8 cellular contexts compared by ENCODE assay signal in the genomic region with DNA sequence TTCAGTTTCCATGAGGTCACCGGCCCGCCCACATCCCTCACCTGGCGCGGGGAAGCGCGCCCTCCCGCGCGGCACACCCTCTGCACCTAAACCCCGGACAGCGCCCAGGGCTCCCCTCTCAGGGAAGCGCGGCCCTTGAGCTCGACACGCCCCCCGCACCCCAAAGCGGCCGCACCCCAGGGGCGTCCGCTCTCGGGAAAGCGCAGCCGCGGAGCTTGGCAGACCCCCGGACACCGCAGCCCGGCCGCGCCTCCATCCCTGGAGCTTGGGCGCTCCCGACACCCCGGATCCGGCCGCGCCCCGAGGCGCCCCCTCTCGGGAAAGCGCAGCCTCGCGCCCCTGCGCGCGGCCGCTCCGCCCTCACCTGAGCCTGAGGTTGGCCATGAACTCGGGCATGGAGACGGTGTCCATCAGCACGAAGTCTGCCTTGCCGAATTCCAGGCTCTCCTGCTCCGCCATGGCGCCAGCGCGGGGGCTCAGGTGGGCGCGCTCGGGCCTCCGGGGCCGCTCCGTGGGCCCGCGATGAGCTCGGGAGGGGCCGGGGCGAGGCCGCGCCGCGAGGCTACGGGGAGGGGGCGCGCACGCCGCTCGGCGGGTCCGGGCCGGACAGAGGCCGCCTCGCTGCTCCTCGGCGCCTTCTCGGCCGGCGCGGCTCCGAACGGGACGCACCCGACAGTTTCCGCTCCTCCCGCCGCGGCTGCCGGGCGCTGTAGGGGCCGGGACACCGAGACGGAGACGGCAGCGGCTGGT. TPM values are rescaled to one million over a fixed set of nuclear protein-coding genes. Genes with fewer than 3 reads are reported as not detected.
DNase-seq lines count a peak whose midpoint lies in the region; TF ChIP-seq lines count a peak whose summit lies in the region.

A gene (minus strand): TSS at position 711 of the 750 bp plus-strand sequence. CDS start 252 bp downstream, at position 459.

- TF ChIP-seq CTCF in GM12872 (IDR thresholded peaks at IDR 0.05; ENCODE audit: insufficient read depth, low read depth, low read length): peak; percentile 69
- TF ChIP-seq CTCF in HFF-Myc (IDR thresholded peaks at IDR 0.05; ENCODE audit: low read depth, low read length, missing control alignments): peak; percentile 66

- H3K36me3 ChIP-seq in effector memory CD4-positive, alpha-beta T cell (ENCODE audit: control insufficient read depth, insufficient read depth, low read length): no peaks in the 10 kb centered on the region

- H3K9me3 Mint-ChIP-seq in activated CD4-positive, alpha-beta memory T cell treated with anti-CD3 and anti-CD28 coated beads for 36 hours: no peaks in the 10 kb centered on the region

- peaks cover 14% of the 10 kb centered on the region for H3K4me1 ChIP-seq in effector memory CD4-positive, alpha-beta T cell (ENCODE audit: control insufficient read depth, insufficient read depth, low read length, poor library complexity, severe bottlenecking)

- peaks cover 26% of the 10 kb centered on the region for H3K4me1 Mint-ChIP-seq in activated CD4-positive, alpha-beta memory T cell treated with anti-CD3 and anti-CD28 coated beads for 36 hours (ENCODE audit: low read depth)

- DNase-seq in HFF-Myc (ENCODE audit: extremely low read depth, low read depth): no peak
- DNase-seq in NCI-H1105 treated with DMSO at 0.1 percent for 48 hours (lab: John Stamatoyannopoulos, UW): peak; percentile 50
- DNase-seq in activated CD4-positive, alpha-beta memory T cell treated with anti-CD3 and anti-CD28 coated beads for 36 hours: peak; percentile 88
- peak; percentile 56 to 68 (median 58) for DNase-seq in effector memory CD4-positive, alpha-beta T cell
- DNase-seq in midbrain (lab: John Stamatoyannopoulos, UW): peak; percentile 49
- peak; percentile 49 to 59 for DNase-seq in stimulated activated CD8-positive, alpha-beta memory T cell treated with anti-CD3 and anti-CD28 coated beads, Interleukin-15, amount 100 ng/mL, for 48 hours (ENCODE audit: low read depth in 2 of 2)
- no peak for DNase-seq in AG08395 (ENCODE audit: low spot score)

- CTCF ChIA-PET in activated CD4-positive, alpha-beta memory T cell treated with anti-CD3 and anti-CD28 coated beads for 36 hours (lab: Charles Lee): interaction anchor here (0.6 to 5.9 kb wide), 46 partner anchors 8 to 1556 kb away, joined by 3 to 178 read pairs (median 6); a partner anchor contains a TSS

- H3K27ac ChIP-seq in effector memory CD4-positive, alpha-beta T cell (ENCODE audit: insufficient read depth, low read length, poor library complexity, severe bottlenecking): peak within 1 kb of the TSS; percentile 64

- H3K36me3 Mint-ChIP-seq in activated CD4-positive, alpha-beta memory T cell treated with anti-CD3 and anti-CD28 coated beads for 36 hours: no peaks in the 10 kb centered on the region

- intact Hi-C loops in activated CD4-positive, alpha-beta memory T cell treated with anti-CD3 and anti-CD28 coated beads for 36 hours (cut with micrococcal nuclease): loop anchor here (1.0 to 5.0 kb wide), 7 partner anchors 38 to 432 kb away; a partner anchor contains a TSS

- no peaks in the 10 kb centered on the region for H3K27me3 ChIP-seq in effector memory CD4-positive, alpha-beta T cell (replicated peaks; ENCODE audit: control insufficient read depth, insufficient read depth, low read length, poor library complexity, severe bottlenecking)

- peak within 1 kb of the TSS; percentile 76 for H3K27ac Mint-ChIP-seq in activated CD4-positive, alpha-beta memory T cell treated with anti-CD3 and anti-CD28 coated beads for 36 hours

- no peaks in the 10 kb centered on the region for H3K9me3 ChIP-seq in effector memory CD4-positive, alpha-beta T cell (ENCODE audit: control insufficient read depth, low read length)

- peak within 1 kb of the TSS; percentile 82 for H3K4me3 Mint-ChIP-seq in activated CD4-positive, alpha-beta memory T cell treated with anti-CD3 and anti-CD28 coated beads for 36 hours

- POLR2A ChIA-PET in activated CD4-positive, alpha-beta memory T cell treated with anti-CD3 and anti-CD28 coated beads for 36 hours (lab: Charles Lee): interaction anchor here (0.9 to 2.1 kb wide), 8 partner anchors 9 to 352 kb away, joined by 3 to 10 read pairs (median 4); no protein-coding TSS in a partner anchor

- H3K4me3 ChIP-seq in HFF-Myc (replicated peaks; ENCODE audit: low read depth, low read length): peak within 1 kb of the TSS; percentile 66
- H3K4me3 ChIP-seq in effector memory CD4-positive, alpha-beta T cell (ENCODE audit: insufficient read depth, low read depth, low read length, poor library complexity, severe bottlenecking): peak within 1 kb of the TSS; percentile 75

- H3K27me3 Mint-ChIP-seq in activated CD4-positive, alpha-beta memory T cell treated with anti-CD3 and anti-CD28 coated beads for 36 hours: no peaks in the 10 kb centered on the region

RNA-seq across cellular contexts. Expression of the gene that starts here (rescaled TPM):
- total RNA-seq in activated CD4-positive, alpha-beta memory T cell treated with anti-CD3 and anti-CD28 coated beads for 36 hours: 10 to 100 TPM; 13.5 to 18.9 TPM

Comparison
In these comparisons a context has a peak if more than half of its experiments do, and no peak if none do; other contexts are left out.
1. DNase-seq: peak in NCI-H1105 treated with DMSO at 0.1 percent for 48 hours (single experiment), activated CD4-positive, alpha-beta memory T cell treated with anti-CD3 and anti-CD28 coated beads for 36 hours (single experiment), effector memory CD4-positive, alpha-beta T cell (3 of 3), midbrain (single experiment) and stimulated activated CD8-positive, alpha-beta memory T cell treated with anti-CD3 and anti-CD28 coated beads, Interleukin-15, amount 100 ng/mL, for 48 hours (2 of 2); none in HFF-Myc (single experiment) and AG08395 (single experiment).